In the genomic region with DNA sequence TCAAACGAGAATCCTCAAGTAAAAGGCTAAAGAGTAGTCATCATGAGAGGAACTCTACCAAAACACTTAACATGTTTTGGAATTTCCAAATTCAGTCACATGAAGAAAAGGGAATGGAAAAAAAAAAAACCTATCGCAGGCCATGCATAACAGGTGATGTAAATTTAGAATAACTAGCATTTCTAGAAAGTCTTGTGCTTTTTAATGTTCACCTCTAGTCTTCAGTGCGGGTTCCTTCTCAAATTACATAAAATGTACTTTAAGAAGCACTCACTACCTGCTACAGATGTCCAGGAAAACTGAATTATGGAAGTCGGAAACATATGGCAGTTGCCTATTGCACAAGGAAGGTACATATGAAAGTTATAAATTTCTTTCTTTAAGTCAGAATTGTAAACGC, we compare ENCODE assay signal across 30 cellular contexts. TPM values are rescaled to one million over a fixed set of nuclear protein-coding genes. Genes with fewer than 3 reads are reported as not detected.
"Had no signal": no experiment of that assay in that cellular context is flagged by ENCODE, and none has a peak within 500 bp of the region (broad histone marks: within the 10 kb centered on the region; RNA-seq: fewer than 3 reads in every experiment).

No MANE protein-coding gene starts in this region.

- H3K4me3 ChIP-seq: body of pancreas, PC-9, SJCRH30, SK-N-MC had no signal

- H3K4me1 ChIP-seq: SJCRH30 had no signal

- H3K4me2 ChIP-seq: PC-9 had no signal

- H3K36me3 ChIP-seq: SJCRH30 had no signal

- H3K27ac ChIP-seq: body of pancreas, PC-9, RWPE1, SJCRH30, SK-N-MC had no signal

- H2AFZ ChIP-seq: PC-9 had no signal

- H3K27me3 ChIP-seq: SJCRH30 had no signal

- DNase-seq: activated CD4-positive, alpha-beta T cell treated with anti-CD3 and anti-CD28 coated beads, Interleukin-2, amount 10 ng/mL, durations not matched to agents 24 days and 14 days; activated CD4-positive, alpha-beta T cell treated with anti-CD3 and anti-CD28 coated beads, Interleukin-2, amount 50 U/mL, for 4 hours; activated CD8-positive, alpha-beta T cell treated with anti-CD3 and anti-CD28 coated beads for 36 hours; activated effector memory CD4-positive, alpha-beta T cell treated with anti-CD3 and anti-CD28 coated beads, Interleukin-2, amount 50 U/mL, for 16 hours; activated naive CD4-positive, alpha-beta T cell; activated naive CD4-positive, alpha-beta T cell treated with anti-CD3 and anti-CD28 coated beads, Interleukin-2, amount 50 U/mL, for 16 hours; activated naive CD8-positive, alpha-beta T cell treated with anti-CD3 and anti-CD28 coated beads for 36 hours; activated T-cell treated with anti-CD3 and anti-CD28 coated beads, Interleukin-2, amount 50 U/mL, for 1 hour; activated T-cell treated with anti-CD3 and anti-CD28 coated beads, Interleukin-2, amount 50 U/mL, for 72 hours; amniotic stem cell; aorta; body of pancreas; caudate nucleus; Karpas-422; KBM-7; NCI-H1105; NCI-H1436; NCI-H1694; NCI-H1930; NCI-H2081 treated with DMSO at 0.1 percent for 48 hours; NCI-H226; NCI-H524 treated with DMSO at 0.1 percent for 48 hours; PC-9; SJCRH30; T1000 had no signal

- H3K9me3 ChIP-seq: body of pancreas, SJCRH30 had no signal

- ATAC-seq: activated CD8-positive, alpha-beta T cell treated with anti-CD3 and anti-CD28 coated beads for 36 hours; activated T-cell treated with anti-CD3 and anti-CD28 coated beads, Interleukin-2, amount 50 U/mL, for 72 hours; activated T-helper 17 cell treated with anti-CD3 and anti-CD28 coated beads, Interleukin-2, amount 50 U/mL, for 72 hours; body of pancreas; Right ventricle myocardium inferior had no signal

RNA-seq across cellular contexts. Expression of gene TBX18, which starts 6.1 kb away (rescaled TPM):
- polyA plus RNA-seq: IgD-negative memory B cell had no signal
